In the genomic region with DNA sequence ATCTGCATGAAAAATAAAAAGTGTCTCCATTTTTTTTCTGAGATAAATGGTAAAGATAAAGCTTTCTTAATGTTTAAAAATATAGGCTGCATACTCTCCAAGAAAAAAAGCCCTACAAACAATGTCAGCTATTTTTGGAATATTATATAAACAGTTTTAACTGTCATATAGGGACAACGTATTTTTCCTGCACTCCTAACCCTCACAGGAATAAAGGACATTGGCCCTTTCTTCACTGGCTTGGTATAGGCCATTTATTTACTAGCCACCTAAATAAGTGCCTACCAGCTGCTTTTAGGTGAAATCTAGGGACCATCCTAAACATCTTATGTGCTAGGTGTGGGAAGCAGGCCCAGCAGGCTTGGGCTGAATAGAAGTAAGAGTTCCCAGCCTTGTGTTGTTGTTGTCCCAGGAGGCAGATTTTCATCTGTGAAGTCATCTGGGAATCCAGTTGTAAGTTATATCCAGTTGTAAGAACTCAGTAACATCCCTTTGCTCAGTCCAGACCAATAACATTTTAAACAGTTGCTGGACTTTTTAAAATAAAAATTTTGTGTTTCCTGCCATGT, we compare ENCODE assay signal across 8 cellular contexts. TPM values are rescaled to one million over a fixed set of nuclear protein-coding genes. Genes with fewer than 3 reads are reported as not detected.
DNase-seq lines count a peak whose midpoint lies in the region; ATAC-seq and TF ChIP-seq lines count a peak whose summit lies in the region.

No MANE protein-coding gene starts in this region.

- H3K9me3 Mint-ChIP-seq in CD4-positive, alpha-beta T cell = no peaks in the 10 kb centered on the region

- DNase-seq in CD4-positive, alpha-beta T cell = no peak
- peak; percentile 37 for DNase-seq in SK-N-DZ (ENCODE audit: low spot score)
- DNase-seq in fibroblast of lung (ENCODE audit: low read depth in 2 of 2) = peak in 1 of 2 donors; percentile 47
- DNase-seq in gastrocnemius medialis = no peak
- no peak for DNase-seq in stimulated activated CD4-positive, alpha-beta T cell treated with anti-CD3 and anti-CD28 coated beads, Interleukin-4, amount 100 ng/mL, for 4 hours

- POLR2A ChIA-PET in CD4-positive, alpha-beta T cell (lab: Charles Lee) = interaction anchor here (2.0 kb wide), 1 partner anchor 22 kb away, joined by 6 read pairs; no protein-coding TSS in a partner anchor

- peaks cover 50% of the 10 kb centered on the region for H3K4me1 ChIP-seq in fibroblast of lung (ENCODE audit: control insufficient read depth, extremely low read depth, insufficient read depth, low read length)
- peaks cover 95 to 97% of the 10 kb centered on the region in 2 donors for H3K4me1 ChIP-seq in gastrocnemius medialis

- H3K27ac Mint-ChIP-seq in CD4-positive, alpha-beta T cell = peak overlapping the region; percentile 65

- H2AFZ ChIP-seq in fibroblast of lung (ENCODE audit: low read length) = no peak overlapping the region

- no peak overlapping the region for H3K9ac ChIP-seq in fibroblast of lung (ENCODE audit: insufficient read depth, low read length)

- H3K27me3 ChIP-seq in CD4-positive, alpha-beta T cell (ENCODE audit: control insufficient read depth, insufficient read depth, low read length) = no peaks in the 10 kb centered on the region
- H3K27me3 ChIP-seq in fibroblast of lung (ENCODE audit: control insufficient read depth, insufficient read depth, low read length) (no peaks in the 10 kb centered on the region), gastrocnemius medialis (no peaks in the 10 kb centered on the region)

- H3K36me3 Mint-ChIP-seq in CD4-positive, alpha-beta T cell (ENCODE audit: low read depth) = peaks cover 7% of the 10 kb centered on the region

- TF ChIP-seq POLR2A in gastrocnemius medialis (IDR thresholded peaks at IDR 0.05) = no peak

- no peak for ATAC-seq in CD4-positive, alpha-beta T cell (ENCODE audit: poor library complexity)
- ATAC-seq in gastrocnemius medialis = peak in 1 of 2 donors; percentile 24
- no peak for ATAC-seq in GM18519 (IDR thresholded peaks at IDR 0.05; ENCODE audit: low FRiP score, unreplicated experiment)
- no peak for ATAC-seq in GM19324 (IDR thresholded peaks at IDR 0.05; ENCODE audit: low FRiP score, unreplicated experiment)
- ATAC-seq in HG03097 (IDR thresholded peaks at IDR 0.05; ENCODE audit: low FRiP score, unreplicated experiment) = no peak

- peak overlapping the region in 3 of 4 experiments; percentile 10 to 44 (median 34) for H3K4me3 ChIP-seq in fibroblast of lung (replicated peaks in 1 of 4; ENCODE audit: control extremely low read depth in 1 of 4, insufficient read depth in 1 of 4, low read depth in 3 of 4, low read length in 4 of 4)
- H3K4me3 ChIP-seq in gastrocnemius medialis = peak overlapping the region in 3 of 4 donors; percentile 28 to 32 (median 29)

- H3K79me2 ChIP-seq in fibroblast of lung (ENCODE audit: control insufficient read depth, insufficient read depth, low read length) = peaks cover 87% of the 10 kb centered on the region

- H3K9me3 ChIP-seq in CD4-positive, alpha-beta T cell (ENCODE audit: control insufficient read depth, low read length) = no peaks in the 10 kb centered on the region
- H3K9me3 ChIP-seq in fibroblast of lung (ENCODE audit: control insufficient read depth, insufficient read depth, low read depth, low read length) (no peaks in the 10 kb centered on the region), gastrocnemius medialis (no peaks in the 10 kb centered on the region)

- H3K27me3 Mint-ChIP-seq in CD4-positive, alpha-beta T cell = no peaks in the 10 kb centered on the region

- peak overlapping the region; percentile 73 for H3K4me2 ChIP-seq in fibroblast of lung (ENCODE audit: extremely low read depth, insufficient read depth, low read length)

- H3K4me3 Mint-ChIP-seq in CD4-positive, alpha-beta T cell = peak overlapping the region; percentile 42

- H4K20me1 ChIP-seq in fibroblast of lung (ENCODE audit: control insufficient read depth, extremely low read depth, insufficient read depth, low read length) = no peaks in the 10 kb centered on the region

- peak overlapping the region; percentile 29 for H3K27ac ChIP-seq in CD4-positive, alpha-beta T cell (ENCODE audit: low read depth, low read length)
- H3K27ac ChIP-seq in fibroblast of lung (ENCODE audit: insufficient read depth, low read length) (peak overlapping the region; percentile 67), gastrocnemius medialis (peak overlapping the region; percentile 77 to 84 (median 82))

- peaks cover 68% of the 10 kb centered on the region for H3K4me1 Mint-ChIP-seq in CD4-positive, alpha-beta T cell (ENCODE audit: low read depth)

- TF ChIP-seq CTCF in CD4-positive, alpha-beta T cell (IDR thresholded peaks at IDR 0.05) = no peak
- TF ChIP-seq CTCF in fibroblast of lung (conservative IDR thresholded peaks at IDR 0.05 in 1 of 2, IDR thresholded peaks at IDR 0.05 in 1 of 2; ENCODE audit: low read depth in 1 of 2, low read length in 2 of 2) (no peak), gastrocnemius medialis (IDR thresholded peaks at IDR 0.05 in 4 of 5, conservative IDR thresholded peaks at IDR 0.05 in 1 of 5) (no peak)

- intact Hi-C loops in CD4-positive, alpha-beta T cell (cut with DNase I, micrococcal nuclease) = no loop called here
- intact Hi-C loops in gastrocnemius medialis (cut with DNase I; ENCODE audit: low total_unique reads) = loop anchor here (2.0 kb wide), 1 partner anchor 15 kb away; no protein-coding TSS in a partner anchor

- in situ Hi-C loops in gastrocnemius medialis (cut with MboI; ENCODE audit: low sequenced_read_pairs in 4 of 4) = loop anchor here in 1 of 4 donors (10.0 kb wide), 1 partner anchor 93 kb away; no protein-coding TSS in a partner anchor

- no peaks in the 10 kb centered on the region for H3K36me3 ChIP-seq in fibroblast of lung (ENCODE audit: control insufficient read depth, insufficient read depth, low read length)
- peaks cover 0 to 17% of the 10 kb centered on the region in 2 donors for H3K36me3 ChIP-seq in gastrocnemius medialis

- CTCF ChIA-PET in CD4-positive, alpha-beta T cell (lab: Charles Lee) = no interaction called here

RNA-seq across cellular contexts. Expression of gene FOXO3, which starts 21.3 kb away (rescaled TPM):
- 10 to 100 TPM; 24.3 to 25.3 TPM for total RNA-seq in CD4-positive, alpha-beta T cell
- 25.5 and 26.1 TPM in 2 replicates for polyA plus RNA-seq in SK-N-DZ (2014; cell fraction: cytosol; rRNA removed)
- polyA plus RNA-seq in SK-N-DZ (2014; cell fraction: nucleus; rRNA removed) = 9.4 and 14.1 TPM in 2 replicates
- total RNA-seq in fibroblast of lung (53.7 and 63.9 TPM in 2 replicates), gastrocnemius medialis (100 to 1,000 TPM; 111 to 293 (median 183) TPM)
- 36.9 and 49.5 TPM in 2 replicates for polyA plus RNA-seq in fibroblast of lung
- 28.1 and 46.7 TPM in 2 replicates for polyA plus RNA-seq in fibroblast of lung (2012)
- polyA minus RNA-seq in fibroblast of lung (ENCODE audit: low replicate concordance) = 241 and 323 TPM in 2 replicates

Comparison
In these comparisons a context has a peak if more than half of its experiments do, and no peak if none do; other contexts are left out.
1. H3K27ac ChIP-seq: peak in every context shown above with its lines; median percentile 82 in gastrocnemius medialis; 67 in fibroblast of lung; 29 in CD4-positive, alpha-beta T cell.